8 cellular contexts compared by ENCODE assay signal in the genomic region with DNA sequence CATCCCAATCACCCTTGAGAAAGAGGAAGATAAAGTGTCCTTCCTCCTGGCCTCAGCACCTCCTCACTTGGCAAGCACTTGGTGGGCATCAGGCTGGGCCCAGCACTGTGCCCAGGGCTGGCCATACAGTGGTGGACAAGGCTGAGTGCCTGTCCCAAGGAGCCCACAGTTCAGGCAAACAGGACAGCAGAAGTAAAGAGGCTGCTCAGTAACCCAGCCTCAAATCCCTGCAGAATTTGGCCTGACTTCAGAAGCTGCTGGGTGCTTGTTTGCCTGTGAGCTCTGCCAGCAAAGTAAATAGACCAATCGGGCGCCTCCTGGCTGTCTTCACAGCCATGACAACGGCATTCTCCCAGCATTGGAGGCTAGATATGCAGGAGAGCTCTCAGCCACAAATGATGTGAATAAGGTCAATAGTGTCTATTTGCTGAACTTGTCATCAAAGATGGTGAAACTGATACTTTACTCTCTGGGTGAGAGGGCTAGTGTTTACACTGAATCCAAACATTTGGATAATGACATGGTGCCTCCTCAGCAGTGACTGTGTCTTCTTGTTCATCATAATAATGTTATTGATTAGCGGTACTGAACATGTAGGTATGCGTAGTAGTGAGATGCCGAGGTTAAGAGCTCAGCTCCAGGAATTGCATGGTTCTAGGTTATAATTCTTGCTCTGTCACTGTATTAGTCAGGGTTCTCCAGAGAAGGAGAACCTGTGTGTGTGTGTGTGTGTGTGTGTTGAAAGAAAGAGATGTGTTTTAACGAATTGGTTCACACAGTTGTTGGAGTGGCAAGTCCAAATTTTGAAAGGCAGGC. TPM values are rescaled to one million over a fixed set of nuclear protein-coding genes. Genes with fewer than 3 reads are reported as not detected.
DNase-seq lines count a peak whose midpoint lies in the region; ATAC-seq, FAIRE-seq and TF ChIP-seq lines count a peak whose summit lies in the region.

No MANE protein-coding gene starts in this region.

- H3K27ac Mint-ChIP-seq in astrocyte (ENCODE audit: unreplicated experiment): no peak overlapping the region

- peaks cover 25% of the 10 kb centered on the region for H3K36me3 ChIP-seq in astrocyte (ENCODE audit: insufficient read depth, low read length)

- H3K27ac ChIP-seq in C4-2B (peak overlapping the region; percentile 35), astrocyte (ENCODE audit: low read depth, low read length) (no peak overlapping the region), right cardiac atrium (ENCODE audit: low read length) (no peak overlapping the region)

- TF ChIP-seq CTCF in C4-2B (conservative IDR thresholded peaks at IDR 0.05) (peak; percentile 81), astrocyte (IDR thresholded peaks at IDR 0.05; ENCODE audit: insufficient read depth, low read depth, low read length) (peak; percentile 59), retinal pigment epithelial cell (conservative IDR thresholded peaks at IDR 0.05; ENCODE audit: low read depth, low read length) (peak; percentile 68)

- H3K9ac ChIP-seq in astrocyte (ENCODE audit: low read length): peak overlapping the region; percentile 10

- peak; percentile 84 for DNase-seq in HT-29 (ENCODE audit: low spot score)
- peak; percentile 43 for DNase-seq in NCI-H82 treated with DMSO at 0.1 percent for 48 hours (lab: John Stamatoyannopoulos, UW; ENCODE audit: unreplicated experiment)
- peak; percentile 80 for DNase-seq in astrocyte (ENCODE audit: low read depth)
- peak; percentile 72 to 90 (median 83) for DNase-seq in right cardiac atrium
- peak; percentile 67 for DNase-seq in retinal pigment epithelial cell (ENCODE audit: low read depth)
- no peak for DNase-seq in GM12892 (ENCODE audit: insufficient read length)

- ATAC-seq in right cardiac atrium (peak; percentile 76 to 88), HG02852 (IDR thresholded peaks at IDR 0.05; ENCODE audit: unreplicated experiment) (no peak)

- H3K4me1 ChIP-seq in astrocyte (ENCODE audit: insufficient read depth, low read length) (peaks cover 12% of the 10 kb centered on the region), right cardiac atrium (ENCODE audit: control insufficient read depth, insufficient read depth, low read length) (no peaks in the 10 kb centered on the region)

- H3K4me3 Mint-ChIP-seq in astrocyte (ENCODE audit: unreplicated experiment): no peak overlapping the region

- TF ChIP-seq POLR2A in GM12892 (IDR thresholded peaks at IDR 0.05; ENCODE audit: low read depth, low read length): no peak

- 56% methylated on average over 7 of the region's 7 CpGs for WGBS in right cardiac atrium

- H3K36me3 Mint-ChIP-seq in astrocyte (ENCODE audit: low read depth, unreplicated experiment): peaks cover 22% of the 10 kb centered on the region

- intact Hi-C loops in right cardiac atrium (cut with DNase I): loop anchor here in 3 of 4 donors (5.0 to 10.0 kb wide), 2 partner anchors 70 to 73 kb away; a partner anchor contains a TSS

- H3K27me3 Mint-ChIP-seq in astrocyte (ENCODE audit: low read depth, unreplicated experiment): no peaks in the 10 kb centered on the region

- H3K4me1 Mint-ChIP-seq in astrocyte (ENCODE audit: low read depth, unreplicated experiment): peaks cover 11% of the 10 kb centered on the region

- peaks cover 15% of the 10 kb centered on the region for H4K20me1 ChIP-seq in astrocyte (ENCODE audit: insufficient read depth, low read length)

- H3K9me3 ChIP-seq in astrocyte (ENCODE audit: insufficient read depth, low read depth, low read length) (no peaks in the 10 kb centered on the region), right cardiac atrium (ENCODE audit: control insufficient read depth, low read length) (no peaks in the 10 kb centered on the region)

- peaks cover 1% of the 10 kb centered on the region for H3K9me3 Mint-ChIP-seq in astrocyte (ENCODE audit: unreplicated experiment)

- H3K79me2 ChIP-seq in astrocyte (ENCODE audit: insufficient read depth, low read length): peaks cover 6% of the 10 kb centered on the region

- H3K4me2 ChIP-seq in astrocyte (ENCODE audit: low read length): no peak overlapping the region

- no peak overlapping the region for H2AFZ ChIP-seq in astrocyte (ENCODE audit: low read depth, low read length)

- FAIRE-seq in astrocyte (lab: Jason Lieb, UNC) (no peak), GM12892 (lab: Jason Lieb, UNC) (no peak)

- H3K27me3 ChIP-seq in astrocyte (ENCODE audit: insufficient read depth, low read length) (no peaks in the 10 kb centered on the region), right cardiac atrium (ENCODE audit: control insufficient read depth, insufficient read depth) (no peaks in the 10 kb centered on the region)

- H3K4me3 ChIP-seq in astrocyte (ENCODE audit: insufficient read depth, low read depth, low read length): no peak overlapping the region
- H3K4me3 ChIP-seq in right cardiac atrium (ENCODE audit: low read length): no peak overlapping the region
- no peak overlapping the region for H3K4me3 ChIP-seq in retinal pigment epithelial cell (ENCODE audit: low read length)

RNA-seq across cellular contexts. Expression of a gene that starts 36.9 kb away (rescaled TPM):
- total RNA-seq in HT-29 (2014; rRNA removed; shearing (Covaris generic)): 7.4 and 8.6 TPM in 2 replicates
- total RNA-seq in astrocyte: 2.9 and 3.1 TPM in 2 replicates
- 1 to 10 TPM; 1.3 to 4.7 (median 3.1) TPM for total RNA-seq in right cardiac atrium
- 2.0 TPM for polyA plus RNA-seq in right cardiac atrium
- polyA plus RNA-seq in GM12892 (2012; ENCODE audit: missing spikeins): 6.1 TPM

RNA-seq across cellular contexts. Expression of a gene that starts 52.9 kb away (rescaled TPM):
- 1,706 and 1,805 TPM in 2 replicates for total RNA-seq in HT-29 (2014; rRNA removed; shearing (Covaris generic))
- 818 and 887 TPM in 2 replicates for total RNA-seq in astrocyte
- total RNA-seq in right cardiac atrium: 100 to 1,000 TPM; 608 to 717 (median 617) TPM
- polyA plus RNA-seq in right cardiac atrium: 672 TPM
- polyA plus RNA-seq in GM12892 (2012; ENCODE audit: missing spikeins): 3,366 TPM
